ENCODE assay signal across 7 cellular contexts in the genomic region with DNA sequence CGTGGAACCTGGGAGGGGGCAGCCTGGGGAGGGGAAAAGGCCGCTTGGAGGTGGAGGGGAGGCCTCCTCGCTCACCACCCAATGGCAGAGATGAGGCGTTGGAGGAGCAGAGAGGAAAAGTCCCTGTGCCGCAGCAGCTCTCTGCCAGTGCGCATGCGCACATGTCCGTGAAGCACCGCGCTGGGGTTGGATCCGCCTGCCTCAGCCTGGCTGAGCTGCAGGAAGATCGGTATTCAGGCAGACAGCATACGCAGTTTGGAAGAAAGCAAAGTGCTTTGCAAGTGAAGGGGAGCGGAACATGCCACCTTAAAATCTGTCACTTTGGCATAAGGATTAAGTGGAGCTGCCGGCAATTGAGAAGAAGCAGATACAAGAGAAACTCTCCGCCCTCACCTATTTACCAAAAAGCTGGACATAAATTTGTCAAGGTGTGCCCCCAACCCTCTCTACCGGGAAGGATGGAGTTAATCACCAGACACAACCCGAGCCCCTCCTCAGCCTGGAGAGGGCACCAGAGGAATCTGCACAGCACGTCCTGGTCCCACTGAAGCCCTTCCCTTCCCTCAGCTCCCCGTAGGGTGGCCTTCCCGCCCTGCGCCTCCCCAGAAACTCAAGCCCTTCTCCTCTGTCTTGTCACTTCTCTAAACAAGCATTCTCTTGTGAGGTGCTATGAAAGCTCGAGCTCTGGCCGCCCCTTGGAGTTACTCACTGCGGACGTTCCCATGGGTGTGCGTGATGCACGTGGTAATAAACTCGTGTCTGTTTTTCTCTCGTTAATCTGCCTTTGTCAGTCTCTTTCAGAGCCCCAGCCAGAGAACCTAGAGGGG. TPM values are rescaled to one million over a fixed set of nuclear protein-coding genes. Genes with fewer than 3 reads are reported as not detected.
DNase-seq lines count a peak whose midpoint lies in the region; ATAC-seq and TF ChIP-seq lines count a peak whose summit lies in the region.

No MANE protein-coding gene starts in this region.

- H3K4me3 ChIP-seq in epithelial cell of esophagus (ENCODE audit: low read length), result peak overlapping the region; percentile 39

- peak overlapping the region; percentile 91 for H3K27ac Mint-ChIP-seq in mesothelial cell of epicardium

- no peak for TF ChIP-seq CTCF in epithelial cell of esophagus (IDR thresholded peaks at IDR 0.05; ENCODE audit: insufficient read depth, low read depth, low read length, missing control alignments)
- TF ChIP-seq CTCF in mesothelial cell of epicardium (IDR thresholded peaks at IDR 0.05; ENCODE audit: unreplicated experiment), result peak; percentile 9

- peak overlapping the region; percentile 72 for H3K4me3 Mint-ChIP-seq in mesothelial cell of epicardium

- peaks cover 40% of the 10 kb centered on the region for H3K4me1 Mint-ChIP-seq in mesothelial cell of epicardium

- DNase-seq in NCI-H82 treated with DMSO at 0.1 percent for 48 hours (lab: John Stamatoyannopoulos, UW; ENCODE audit: unreplicated experiment), result peak; percentile 24
- peak; percentile 59 for DNase-seq in activated T-cell treated with anti-CD3 and anti-CD28 coated beads for 4 hours
- DNase-seq in epithelial cell of esophagus (ENCODE audit: low read depth), result peak; percentile 73
- DNase-seq in mesothelial cell of epicardium (ENCODE audit: low spot score in 2 of 2, unreplicated experiment in 2 of 2), result peak; percentile 86 to 92
- DNase-seq in stimulated activated CD8-positive, alpha-beta memory T cell treated with anti-CD3 and anti-CD28 coated beads, Interleukin-12 subunit alpha, Interleukin-12 subunit beta, amount 100 ng/mL, for 24 hours (ENCODE audit: extremely low read depth), result peak; percentile 41

- peaks cover 1% of the 10 kb centered on the region for H3K27me3 Mint-ChIP-seq in mesothelial cell of epicardium (ENCODE audit: low read depth)

- ATAC-seq in GM18517 (IDR thresholded peaks at IDR 0.05; ENCODE audit: unreplicated experiment) (peak; percentile 56), HG03196 (IDR thresholded peaks at IDR 0.05; ENCODE audit: unreplicated experiment) (peak; percentile 63)

- no peaks in the 10 kb centered on the region for H3K36me3 Mint-ChIP-seq in mesothelial cell of epicardium

- no peaks in the 10 kb centered on the region for H3K9me3 Mint-ChIP-seq in mesothelial cell of epicardium

RNA-seq across cellular contexts. Expression of gene TMEM72, which starts 32.2 kb away (rescaled TPM):
- total RNA-seq in mesothelial cell of epicardium, result 0.67 to 0.71 TPM (median 0.68 TPM) in 3 replicates

Comparison
In these comparisons a context has a peak if more than half of its experiments do, and no peak if none do; other contexts are left out.
1. Peak in every context shown above with its lines: DNase-seq, ATAC-seq and H3K4me3 ChIP-seq.
2. DNase-seq: peak in every context shown above with its lines; median percentile 89 in mesothelial cell of epicardium; 73 in epithelial cell of esophagus; 59 in activated T-cell treated with anti-CD3 and anti-CD28 coated beads for 4 hours; 41 in stimulated activated CD8-positive, alpha-beta memory T cell treated with anti-CD3 and anti-CD28 coated beads, Interleukin-12 subunit alpha, Interleukin-12 subunit beta, amount 100 ng/mL, for 24 hours; 24 in NCI-H82 treated with DMSO at 0.1 percent for 48 hours.